Comparison of ENCODE assay signal across 16 cellular contexts in genomic region chr1:201471772-201472171, GRCh38. TPM values are rescaled to one million over a fixed set of nuclear protein-coding genes. Genes with fewer than 3 reads are reported as not detected.
DNase-seq lines count a peak whose midpoint lies in the region; ATAC-seq and TF ChIP-seq lines count a peak whose summit lies in the region.
"Had no signal": no experiment of that assay in that cellular context is flagged by ENCODE, and none has a peak within 500 bp of the region (broad histone marks: within the 10 kb centered on the region; RNA-seq: fewer than 3 reads in every experiment).

No MANE protein-coding gene starts in this region.

- H3K36me3 ChIP-seq in IMR-90 (ENCODE audit: control insufficient read depth, insufficient read depth, low read length), result peaks cover under 1% of the 10 kb centered on the region; the same call in 1 of the 2 replicates
- H3K36me3 ChIP-seq: gastrocnemius medialis had no signal

- no peak overlapping the region; the same call in 1 of the 2 replicates for H3K4ac ChIP-seq in IMR-90 (ENCODE audit: low read depth, low read length)

- ATAC-seq in IMR-90 (ENCODE audit: low read depth) (no peak), HG02840 (IDR thresholded peaks at IDR 0.05; ENCODE audit: low FRiP score, unreplicated experiment) (no peak), HG02763 (IDR thresholded peaks at IDR 0.05; ENCODE audit: unreplicated experiment) (no peak)
- ATAC-seq: gastrocnemius medialis had no signal

- peaks cover 11% of the 10 kb centered on the region for H3K9me1 ChIP-seq in IMR-90 (ENCODE audit: insufficient read depth, low read length)

- H3K27ac ChIP-seq in IMR-90 (ENCODE audit: insufficient read depth, low read length), result no peak overlapping the region

- H3K27me3 ChIP-seq in IMR-90 (ENCODE audit: control insufficient read depth, insufficient read depth, low read length), result no peaks in the 10 kb centered on the region
- H3K27me3 ChIP-seq: gastrocnemius medialis had no signal

- BruUV-seq in IMR-90 (replicated peaks; lab: Mats Ljungman, UMichigan), result no TSS peak

- no peak for TF ChIP-seq RAD21 in IMR-90 (IDR thresholded peaks at IDR 0.05; ENCODE audit: low read length)

- peaks cover 5 to 21% of the 10 kb centered on the region in 2 experiments; a peak in 2 of 4 replicates for H3K79me1 ChIP-seq in IMR-90 (ENCODE audit: low read depth in 1 of 2, low read length in 2 of 2)

- in situ Hi-C loops in IMR-90 (cut with MboI; ENCODE audit: low sequenced_read_pairs), result no loop called here

- TF ChIP-seq CTCF in AG09319 (IDR thresholded peaks at IDR 0.05; ENCODE audit: low read depth, low read length) (no peak), IMR-90 (conservative IDR thresholded peaks at IDR 0.05; ENCODE audit: low read depth, low read length) (no peak)

- no peak overlapping the region for H3K18ac ChIP-seq in IMR-90 (ENCODE audit: low read depth, low read length)

- peak overlapping the region; percentile 71; the same call in 1 of the 2 replicates for H2AK5ac ChIP-seq in IMR-90 (ENCODE audit: low read depth, low read length)

- H3K4me2 ChIP-seq in IMR-90 (ENCODE audit: low read depth, low read length), result no peak overlapping the region

- POLR2A ChIA-PET in IMR-90 (lab: Charles Lee; ENCODE audit: unreplicated experiment), result no interaction called here

- DNase-seq in AG09319 (ENCODE audit: extremely low read depth, low read depth), result peak; percentile 57
- peak; percentile 79 for DNase-seq in IMR-90
- DNase-seq in dedifferentiated amniotic fluid mesenchymal stem cell (ENCODE audit: extremely low spot score), result peak; percentile 48
- peak; percentile 21 for DNase-seq in kidney tubule cell (ENCODE audit: low spot score)
- DNase-seq in effector CD4-positive, alpha-beta T cell, result no peak
- DNase-seq in activated CD8-positive, alpha-beta memory T cell treated with anti-CD3 and anti-CD28 coated beads for 24 hours, result no peak
- DNase-seq: activated CD4-positive, alpha-beta T cell treated with anti-CD3 and anti-CD28 coated beads, Interleukin-2, amount 50 U/mL, for 48 hours; AML-193; NCI-H1092 treated with DMSO at 0.1 percent for 48 hours; NCI-H345; small intestine; stimulated activated naive CD4-positive, alpha-beta T cell treated with Interleukin-2 at 50 U/mL for 16 hours had no signal

- H2AK9ac ChIP-seq in IMR-90 (replicated peaks; ENCODE audit: low read depth, low read length, poor library complexity), result no peak overlapping the region

- H2BK15ac ChIP-seq in IMR-90 (ENCODE audit: low read depth, low read length), result peak overlapping the region; percentile 41; the same call in 1 of the 3 replicates

- dilution Hi-C loops in IMR-90 (cut with HindIII; ENCODE audit: low sequenced_read_pairs, unreplicated experiment), result no loop called here

- no peak overlapping the region for H3K4me3 ChIP-seq in IMR-90 (ENCODE audit: insufficient read depth, low read depth, low read length)
- H3K4me3 ChIP-seq: gastrocnemius medialis had no signal

- H3K14ac ChIP-seq in IMR-90 (replicated peaks; ENCODE audit: low read depth, low read length), result peak overlapping the region; percentile 33; the same call in 1 of the 2 replicates

- intact Hi-C loops in IMR-90 (cut with micrococcal nuclease), result no loop called here

- CTCF ChIA-PET in IMR-90 (lab: Yijun Ruan, JAX), result interaction anchor here (1.4 kb wide), 1 partner anchor 41 kb away, joined by 3 read pairs; no protein-coding TSS in a partner anchor

- peaks cover 18% of the 10 kb centered on the region for H3K4me1 ChIP-seq in IMR-90 (ENCODE audit: control insufficient read depth, insufficient read depth, low read length)

- H3K56ac ChIP-seq in IMR-90 (ENCODE audit: extremely low read depth, insufficient read depth, low read length), result no peak overlapping the region

- H4K5ac ChIP-seq in IMR-90 (ENCODE audit: low read depth, low read length), result no peak overlapping the region; the same call in 1 of the 2 replicates

- H2AFZ ChIP-seq in IMR-90 (replicated peaks; ENCODE audit: low read length, poor library complexity), result no peak overlapping the region

- H2BK20ac ChIP-seq in IMR-90 (ENCODE audit: low read depth, low read length), result no peak overlapping the region

- no peak overlapping the region for H3K23ac ChIP-seq in IMR-90 (ENCODE audit: low read depth, low read length)

- no peak overlapping the region for H2BK5ac ChIP-seq in IMR-90 (ENCODE audit: low read depth, low read length, poor library complexity, severe bottlenecking)

- no peak overlapping the region for H4K8ac ChIP-seq in IMR-90 (ENCODE audit: low read depth in 2 of 2, low read length in 2 of 2)

- no peaks in the 10 kb centered on the region for H3K9me3 ChIP-seq in IMR-90 (ENCODE audit: control insufficient read depth, insufficient read depth, low read length)
- H3K9me3 ChIP-seq: gastrocnemius medialis had no signal

- H4K91ac ChIP-seq in IMR-90 (ENCODE audit: insufficient read depth, low read depth, low read length), result no peak overlapping the region

- peaks cover 15% of the 10 kb centered on the region for H4K20me1 ChIP-seq in IMR-90 (ENCODE audit: insufficient read depth, low read length)

- no peak overlapping the region for H3K9ac ChIP-seq in IMR-90 (ENCODE audit: low read depth, low read length)

- no CpG with 5 or more reads among the region's 3 CpGs for WGBS in IMR-90 (ENCODE audit: extremely low coverage in 2 of 2, insufficient read length in 1 of 2), 2 experiments

- no peak for TF ChIP-seq POLR2A in IMR-90 (IDR thresholded peaks at IDR 0.05; ENCODE audit: low read depth, low read length)

- no peak overlapping the region for H2BK120ac ChIP-seq in IMR-90 (ENCODE audit: low read depth, low read length)

TF ChIP-seq in IMR-90, 13 proteins besides CTCF, POLR2A, EP300 and RAD21:
- TF ChIP-seq ELK1 (IDR thresholded peaks at IDR 0.05; ENCODE audit: borderline replicate concordance, low read depth, low read length) (no peak), USF2 (IDR thresholded peaks at IDR 0.05; ENCODE audit: low read depth, low read length) (no peak), RCOR1 (IDR thresholded peaks at IDR 0.05; ENCODE audit: insufficient replicate concordance, low read length) (no peak), MAZ (IDR thresholded peaks at IDR 0.05; ENCODE audit: borderline replicate concordance, low read depth, low read length) (no peak), BHLHE40 (IDR thresholded peaks at IDR 0.05; ENCODE audit: low read depth, low read length) (no peak), MAFK (IDR thresholded peaks at IDR 0.05; ENCODE audit: low read depth, low read length) (no peak), CEBPB (IDR thresholded peaks at IDR 0.05; ENCODE audit: low read depth, low read length) (no peak), MXI1 (IDR thresholded peaks at IDR 0.05; ENCODE audit: borderline replicate concordance, low read depth, low read length) (no peak)

RNA-seq across cellular contexts. Expression of gene PHLDA3, which starts 2.8 kb away (rescaled TPM):
- 41.6 and 44.2 TPM in 2 replicates for total RNA-seq in IMR-90 (2012; rRNA removed)
- 102 and 122 TPM in 2 replicates for polyA plus RNA-seq in IMR-90 (2012; rRNA removed)
- 50.7 and 178 TPM in 2 replicates for polyA plus RNA-seq in IMR-90 (2012; cell fraction: cytosol; rRNA removed)
- polyA plus RNA-seq in IMR-90 (2012; cell fraction: nucleus; rRNA removed; ENCODE audit: low replicate concordance), result 49.6 and 125 TPM in 2 replicates

RNA-seq across cellular contexts. Expression of gene CSRP1, which starts 35.2 kb away (rescaled TPM):
- 1,498 and 1,861 TPM in 2 replicates for total RNA-seq in IMR-90 (2012; rRNA removed)
- 948 and 1,037 TPM in 2 replicates for polyA plus RNA-seq in IMR-90 (2012; rRNA removed)
- polyA plus RNA-seq in IMR-90 (2012; cell fraction: cytosol; rRNA removed), result 955 and 1,043 TPM in 2 replicates
- 737 and 1,227 TPM in 2 replicates for polyA plus RNA-seq in IMR-90 (2012; cell fraction: nucleus; rRNA removed; ENCODE audit: low replicate concordance)

RNA-seq across cellular contexts. Expression of gene TNNI1, which starts 50.2 kb away (rescaled TPM):
- total RNA-seq in IMR-90 (2012; rRNA removed), result not detected in 2 replicates
- polyA plus RNA-seq in IMR-90 (2012; rRNA removed), result not detected in 2 replicates
- polyA plus RNA-seq in IMR-90 (2012; cell fraction: cytosol; rRNA removed), result 0.02 TPM in 1 of 2 replicates, not detected in the other
- polyA plus RNA-seq in IMR-90 (2012; cell fraction: nucleus; rRNA removed; ENCODE audit: low replicate concordance), result 0.20 and 0.45 TPM in 2 replicates
- total RNA-seq: mesenteric fat pad had no signal

Comparison
In these comparisons a context has a peak if more than half of its experiments do, and no peak if none do; other contexts are left out.
1. DNase-seq: peak in AG09319 (single experiment), IMR-90 (single experiment), dedifferentiated amniotic fluid mesenchymal stem cell (single experiment) and kidney tubule cell (single experiment); none in effector CD4-positive, alpha-beta T cell (single experiment) and activated CD8-positive, alpha-beta memory T cell treated with anti-CD3 and anti-CD28 coated beads for 24 hours (single experiment).